19 cellular contexts compared by ENCODE assay signal in the genomic region with DNA sequence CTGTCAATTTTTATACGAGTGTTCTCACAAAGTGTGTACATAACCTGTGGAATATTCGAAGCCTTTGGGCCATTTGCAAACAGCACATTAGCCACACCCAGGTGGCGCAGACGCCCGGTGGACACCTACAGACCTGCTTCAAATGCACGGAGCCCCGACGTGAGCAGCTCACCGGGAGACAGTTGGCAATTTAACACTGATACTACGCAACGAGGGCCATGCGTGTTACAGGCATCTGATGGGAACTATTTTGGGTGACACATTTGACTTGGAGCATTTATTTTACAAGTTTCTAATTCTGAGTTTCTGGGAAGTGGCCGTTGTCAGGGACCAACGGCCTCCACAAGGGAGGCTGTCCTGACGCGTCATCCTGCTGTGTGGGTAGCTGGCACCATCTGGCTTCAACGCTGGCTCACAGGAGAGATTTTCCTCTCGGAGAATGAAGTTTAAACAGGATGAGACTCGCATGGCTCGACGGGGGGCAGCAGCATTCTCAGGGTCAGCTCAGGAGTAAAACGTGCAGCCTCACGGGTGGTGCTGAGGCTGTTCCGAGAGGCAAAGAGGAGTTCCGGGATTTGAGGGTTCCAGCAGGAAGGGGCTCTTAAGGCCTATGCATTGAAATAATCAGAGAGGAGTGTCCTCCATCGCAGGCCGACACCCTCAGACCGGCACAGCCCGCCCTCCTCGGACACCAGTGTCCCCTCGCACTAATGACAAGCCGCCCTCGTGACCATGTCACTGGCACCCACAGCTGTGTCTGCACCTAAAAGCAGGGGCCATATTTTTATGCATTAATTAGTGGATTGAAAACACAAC.
DNase-seq lines count a peak whose midpoint lies in the region; ATAC-seq and TF ChIP-seq lines count a peak whose summit lies in the region.
"Had no signal": no experiment of that assay in that cellular context is flagged by ENCODE, and none has a peak within 500 bp of the region (broad histone marks: within the 10 kb centered on the region; RNA-seq: fewer than 3 reads in every experiment).

No MANE protein-coding gene starts in this region.

- POLR2A ChIA-PET in PC-9 (lab: Charles Lee; ENCODE audit: unreplicated experiment), result no interaction called here

- H3K4me3 Mint-ChIP-seq in natural killer cell treated with Interleukin-12 subunit alpha and Interleukin-12 subunit beta and Interleukin-15 and Interleukin-18, amount 100 ng/mL, for 72 hours, result no peak overlapping the region
- H3K4me3 Mint-ChIP-seq: activated naive CD4-positive, alpha-beta T cell treated with anti-CD3 and anti-CD28 coated beads, Interleukin-2, amount 10 ng/mL, durations not matched to agents 7 days and 5 days had no signal

- H4K20me1 ChIP-seq in BLaER1 (no peaks in the 10 kb centered on the region), PC-9 (ENCODE audit: insufficient read depth) (no peaks in the 10 kb centered on the region)

- H3K4me2 ChIP-seq in BLaER1 (0 out of 2 replicates have a peak overlapping the region, but pooled peaks have one; percentile 22), PC-9 (no peak overlapping the region)

- H3K4me3 ChIP-seq in BLaER1, result no peak overlapping the region
- no peak overlapping the region for H3K4me3 ChIP-seq in H7 (ENCODE audit: insufficient read depth, low read depth, low read length)
- no peak overlapping the region for H3K4me3 ChIP-seq in PC-9
- H3K4me3 ChIP-seq: breast epithelium, dorsolateral prefrontal cortex, esophagus muscularis mucosa, thyroid gland had no signal

- H2AFZ ChIP-seq in PC-9, result no peak overlapping the region

- H3K27me3 ChIP-seq in BLaER1, result no peaks in the 10 kb centered on the region
- no peaks in the 10 kb centered on the region for H3K27me3 ChIP-seq in H7 (ENCODE audit: control insufficient read depth, insufficient read depth, low read length)
- peaks cover 62% of the 10 kb centered on the region for H3K27me3 ChIP-seq in PC-9 (ENCODE audit: insufficient read depth, low read depth)
- H3K27me3 ChIP-seq: breast epithelium, thyroid gland had no signal

- intact Hi-C loops in PC-9 (cut with micrococcal nuclease; ENCODE audit: unreplicated experiment), result no loop called here

- H3K9me3 ChIP-seq in BLaER1, result 0 out of 2 replicates have a peak, but pooled peaks cover 6% of the 10 kb centered on the region
- H3K9me3 ChIP-seq in PC-9 (ENCODE audit: insufficient read depth, low read depth), result no peaks in the 10 kb centered on the region
- H3K9me3 ChIP-seq: breast epithelium, esophagus muscularis mucosa, thyroid gland had no signal

- peak; percentile 42 for DNase-seq in H7
- peak; percentile 40 for DNase-seq in activated CD8-positive, alpha-beta memory T cell treated with anti-CD3 and anti-CD28 coated beads, Interleukin-2, amount 50 U/mL, for 48 hours
- peak; percentile 50 for DNase-seq in natural killer cell treated with Interleukin-12 subunit alpha and Interleukin-12 subunit beta and Interleukin-15 and Interleukin-18, amount 100 ng/mL, for 72 hours (ENCODE audit: low spot score)
- DNase-seq in HUDEP-2 (lab: John Stamatoyannopoulos, UW; ENCODE audit: unreplicated experiment in 76 of 76), result no peak
- no peak for DNase-seq in PC-9
- DNase-seq in NCI-H82 (lab: John Stamatoyannopoulos, UW), result no peak
- DNase-seq: activated naive CD4-positive, alpha-beta T cell treated with anti-CD3 and anti-CD28 coated beads, Interleukin-2, amount 10 ng/mL, durations not matched to agents 7 days and 5 days; GF-D8; midbrain; NCI-H2029 treated with DMSO at 0.1 percent for 48 hours; occipital lobe; stimulated activated CD4-positive, alpha-beta T cell treated with anti-CD3 and anti-CD28 coated beads, Interleukin-2, amount 100 ng/mL, for 48 hours; thyroid gland had no signal

- peaks cover 23 to 29% of the 10 kb centered on the region in 2 donors for H3K4me1 Mint-ChIP-seq in natural killer cell treated with Interleukin-12 subunit alpha and Interleukin-12 subunit beta and Interleukin-15 and Interleukin-18, amount 100 ng/mL, for 72 hours (ENCODE audit: low read depth in 2 of 2)

- H3K36me3 Mint-ChIP-seq in natural killer cell treated with Interleukin-12 subunit alpha and Interleukin-12 subunit beta and Interleukin-15 and Interleukin-18, amount 100 ng/mL, for 72 hours, result peaks cover 4% of the 10 kb centered on the region
- H3K36me3 Mint-ChIP-seq: activated naive CD4-positive, alpha-beta T cell treated with anti-CD3 and anti-CD28 coated beads, Interleukin-2, amount 10 ng/mL, durations not matched to agents 7 days and 5 days had no signal

- no peak overlapping the region for H3K9ac ChIP-seq in BLaER1

- H3K9me3 Mint-ChIP-seq in natural killer cell treated with Interleukin-12 subunit alpha and Interleukin-12 subunit beta and Interleukin-15 and Interleukin-18, amount 100 ng/mL, for 72 hours, result peaks cover 4% of the 10 kb centered on the region
- H3K9me3 Mint-ChIP-seq: activated naive CD4-positive, alpha-beta T cell treated with anti-CD3 and anti-CD28 coated beads, Interleukin-2, amount 10 ng/mL, durations not matched to agents 7 days and 5 days had no signal

- H3K27ac Mint-ChIP-seq in natural killer cell treated with Interleukin-12 subunit alpha and Interleukin-12 subunit beta and Interleukin-15 and Interleukin-18, amount 100 ng/mL, for 72 hours, result peak overlapping the region in 1 of 2 donors; percentile 41
- H3K27ac Mint-ChIP-seq: activated naive CD4-positive, alpha-beta T cell treated with anti-CD3 and anti-CD28 coated beads, Interleukin-2, amount 10 ng/mL, durations not matched to agents 7 days and 5 days had no signal

- no peaks in the 10 kb centered on the region for H3K79me2 ChIP-seq in PC-9 (ENCODE audit: low read depth)

- no peaks in the 10 kb centered on the region for H3K9me2 ChIP-seq in PC-9 (ENCODE audit: insufficient read depth)

- no peak for TF ChIP-seq CTCF in PC-9 (conservative IDR thresholded peaks at IDR 0.05)

- peaks cover 13 to 14% of the 10 kb centered on the region in 2 donors for H3K27me3 Mint-ChIP-seq in natural killer cell treated with Interleukin-12 subunit alpha and Interleukin-12 subunit beta and Interleukin-15 and Interleukin-18, amount 100 ng/mL, for 72 hours

- peaks cover 28% of the 10 kb centered on the region for H3K4me1 ChIP-seq in BLaER1
- no peaks in the 10 kb centered on the region for H3K4me1 ChIP-seq in PC-9 (replicated peaks; ENCODE audit: insufficient read depth)
- H3K4me1 ChIP-seq: breast epithelium, thyroid gland had no signal

- H3K27ac ChIP-seq in BLaER1, result no peak overlapping the region
- no peak overlapping the region for H3K27ac ChIP-seq in PC-9
- H3K27ac ChIP-seq: breast epithelium, dorsolateral prefrontal cortex, esophagus muscularis mucosa, thyroid gland had no signal

- no peak for ATAC-seq in natural killer cell treated with Interleukin-12 subunit alpha and Interleukin-12 subunit beta and Interleukin-15 and Interleukin-18, amount 100 ng/mL, for 72 hours
- no peak for ATAC-seq in GM18498 (IDR thresholded peaks at IDR 0.05; ENCODE audit: unreplicated experiment)
- ATAC-seq: HCT116 had no signal

- H3F3A ChIP-seq in PC-9 (ENCODE audit: insufficient read depth, low read depth), result no peaks in the 10 kb centered on the region

- CTCF ChIA-PET in PC-9 (lab: Charles Lee), result no interaction called here

- H3K36me3 ChIP-seq in BLaER1, result no peaks in the 10 kb centered on the region
- H3K36me3 ChIP-seq in H7 (replicated peaks; ENCODE audit: control insufficient read depth, insufficient read depth, low read length), result no peaks in the 10 kb centered on the region
- no peaks in the 10 kb centered on the region for H3K36me3 ChIP-seq in PC-9 (ENCODE audit: low read depth)
- H3K36me3 ChIP-seq: breast epithelium, esophagus muscularis mucosa, thyroid gland had no signal

- no TSS peak for BruUV-seq in PC-9 (replicated peaks; lab: Mats Ljungman, UMichigan)

Comparison
In these comparisons a context has a peak if more than half of its experiments do, and no peak if none do; other contexts are left out.
1. DNase-seq: peak in H7 (single experiment), activated CD8-positive, alpha-beta memory T cell treated with anti-CD3 and anti-CD28 coated beads, Interleukin-2, amount 50 U/mL, for 48 hours (single experiment) and natural killer cell treated with Interleukin-12 subunit alpha and Interleukin-12 subunit beta and Interleukin-15 and Interleukin-18, amount 100 ng/mL, for 72 hours (single experiment); none in HUDEP-2 (0 of 76), PC-9 (0 of 2) and NCI-H82 (single experiment).